ENCODE assay signal across 17 cellular contexts in the genomic region with DNA sequence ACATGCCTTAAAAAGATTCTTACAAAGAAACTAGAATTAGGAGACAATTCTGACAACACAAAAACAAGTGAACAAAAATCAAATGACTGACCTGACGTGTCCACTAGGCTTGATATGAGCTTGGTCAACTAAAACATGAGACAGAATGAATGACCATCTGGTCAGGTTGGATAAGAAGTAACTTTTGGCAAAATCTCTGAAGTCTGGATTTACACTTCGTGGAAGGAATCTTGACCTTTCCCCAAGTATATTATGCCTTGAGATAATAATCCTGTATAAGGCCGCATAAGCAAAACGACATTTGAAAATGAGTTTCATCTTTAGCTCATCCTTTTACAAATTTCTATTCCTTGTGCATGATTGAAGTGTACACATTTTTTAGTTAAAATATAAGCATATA. TPM values are rescaled to one million over a fixed set of nuclear protein-coding genes. Genes with fewer than 3 reads are reported as not detected.
"Had no signal": no experiment of that assay in that cellular context is flagged by ENCODE, and none has a peak within 500 bp of the region (broad histone marks: within the 10 kb centered on the region; RNA-seq: fewer than 3 reads in every experiment).

No MANE protein-coding gene starts in this region.

- H3K36me3 ChIP-seq: ascending aorta had no signal

- H3K27me3 ChIP-seq: ascending aorta, body of pancreas had no signal

- H3K4me3 ChIP-seq: ascending aorta, body of pancreas had no signal

- H3K4me1 ChIP-seq: ascending aorta had no signal

- H3K9me3 ChIP-seq: ascending aorta, body of pancreas had no signal

- DNase-seq: activated CD4-positive, alpha-beta T cell treated with anti-CD3 and anti-CD28 coated beads for 4 hours; activated CD4-positive, alpha-beta T cell treated with anti-CD3 and anti-CD28 coated beads, Interleukin-2, amount 50 U/mL, for 4 hours; activated CD8-positive, alpha-beta memory T cell treated with anti-CD3 and anti-CD28 coated beads, Interleukin-2, amount 50 U/mL, for 48 hours; activated CD8-positive, alpha-beta T cell treated with anti-CD3 and anti-CD28 coated beads, Interleukin-2, amount 10 ng/mL, durations not matched to agents 7 days and 5 days; activated naive CD4-positive, alpha-beta T cell treated with anti-CD3 and anti-CD28 coated beads, Interleukin-2, amount 50 U/mL, for 16 hours; activated naive CD8-positive, alpha-beta T cell treated with anti-CD3 and anti-CD28 coated beads, Interleukin-2, amount 10 ng/mL, durations not matched to agents 7 days and 5 days; activated T-cell treated with anti-CD3 and anti-CD28 coated beads, Interleukin-2, amount 50 U/mL, for 1 hour; body of pancreas; MM.1S; NCI-H1105; NCI-H1436; NCI-H1694 treated with DMSO at 0.1 percent for 48 hours; NCI-H2029 treated with DMSO at 0.1 percent for 48 hours; NCI-H510A treated with DMSO at 0.1 percent for 48 hours; PC-3; SHP77 treated with DMSO at 0.1 percent for 48 hours had no signal

- H3K27ac ChIP-seq: ascending aorta, body of pancreas had no signal

RNA-seq across cellular contexts. Expression of a gene that starts 1.1 kb away (rescaled TPM):
- total RNA-seq: PC-3 had no signal
